In the genomic region with DNA sequence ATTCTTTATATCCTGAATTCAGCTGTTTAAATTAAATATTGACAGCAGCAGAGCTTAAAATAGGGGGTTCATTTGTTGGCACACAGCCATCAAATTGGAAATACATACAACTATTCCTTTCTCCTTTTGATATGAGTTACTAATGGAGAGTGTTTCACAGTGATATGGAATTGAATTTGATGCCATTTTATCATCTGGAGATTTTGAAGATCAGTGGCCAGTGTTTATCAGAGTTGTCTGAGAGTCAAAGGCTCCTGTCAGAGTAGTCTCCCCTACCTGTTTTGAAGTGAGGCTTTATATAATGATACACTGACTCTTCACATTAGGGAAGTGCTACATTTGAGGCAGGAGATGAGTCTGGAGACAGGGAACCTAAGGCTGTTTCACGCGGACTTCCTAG, we compare ENCODE assay signal across 31 cellular contexts.
"Had no signal": no experiment of that assay in that cellular context is flagged by ENCODE, and none has a peak within 500 bp of the region (broad histone marks: within the 10 kb centered on the region; RNA-seq: fewer than 3 reads in every experiment).

No MANE protein-coding gene starts in this region.

- H3K4me1 ChIP-seq: adrenal gland, ascending aorta, body of pancreas, breast epithelium had no signal

- H3K27ac ChIP-seq: adrenal gland, ascending aorta, body of pancreas, brain microvascular endothelial cell, breast epithelium, cardiac muscle cell had no signal

- H3K4me3 ChIP-seq: adrenal gland, ascending aorta, body of pancreas, breast epithelium, cardiac muscle cell had no signal

- H3K9me3 ChIP-seq: adrenal gland, ascending aorta, body of pancreas, breast epithelium had no signal

- ATAC-seq: activated naive CD4-positive, alpha-beta T cell treated with anti-CD3 and anti-CD28 coated beads, Interleukin-2, amount 50 U/mL, for 72 hours; activated naive CD8-positive, alpha-beta T cell treated with anti-CD3 and anti-CD28 coated beads, Interleukin-2, amount 50 U/mL, for 24 hours; activated T-cell treated with anti-CD3 and anti-CD28 coated beads, Interleukin-2, amount 50 U/mL, for 4 hours; activated T-cell treated with anti-CD3 and anti-CD28 coated beads, Interleukin-2, amount 50 U/mL, for 72 hours; activated T-helper 17 cell treated with anti-CD3 and anti-CD28 coated beads, Interleukin-2, amount 50 U/mL, for 72 hours; body of pancreas had no signal

- DNase-seq: activated effector memory CD4-positive, alpha-beta T cell treated with anti-CD3 and anti-CD28 coated beads, Interleukin-2, amount 50 U/mL, for 16 hours; activated effector memory CD4-positive, alpha-beta T cell treated with Interleukin-2 at 50 U/mL for 16 hours; activated gamma-delta T cell; activated gamma-delta T cell treated with Interleukin-2 at 50 U/mL for 16 hours; activated naive CD4-positive, alpha-beta T cell; activated naive CD4-positive, alpha-beta T cell treated with anti-CD3 and anti-CD28 coated beads for 36 hours; activated naive CD4-positive, alpha-beta T cell treated with anti-CD3 and anti-CD28 coated beads, Interleukin-2, amount 10 ng/mL, durations not matched to agents 7 days and 5 days; activated naive CD4-positive, alpha-beta T cell treated with anti-CD3 and anti-CD28 coated beads, Interleukin-2, amount 50 U/mL, for 16 hours; activated naive CD4-positive, alpha-beta T cell treated with Interleukin-2 at 50 U/mL for 16 hours; activated naive CD8-positive, alpha-beta T cell treated with anti-CD3 and anti-CD28 coated beads for 36 hours; activated naive CD8-positive, alpha-beta T cell treated with anti-CD3 and anti-CD28 coated beads, Interleukin-2, amount 10 ng/mL, durations not matched to agents 7 days and 5 days; activated naive CD8-positive, alpha-beta T cell treated with anti-CD3 and anti-CD28 coated beads, Interleukin-2, amount 50 U/mL, for 24 hours; activated T-cell treated with anti-CD3 and anti-CD28 coated beads, Interleukin-2, amount 50 U/mL, for 24 hours; activated T-cell treated with anti-CD3 and anti-CD28 coated beads, Interleukin-2, amount 50 U/mL, for 4 hours; activated T-cell treated with anti-CD3 and anti-CD28 coated beads, Interleukin-2, amount 50 U/mL, for 48 hours; activated T-cell treated with anti-CD3 and anti-CD28 coated beads, Interleukin-2, amount 50 U/mL, for 72 hours; adrenal gland; amniotic stem cell; amygdala; anterior cingulate cortex; aorta; body of pancreas; brain microvascular endothelial cell; caudate nucleus; central memory CD4-positive, alpha-beta T cell; cerebellar nuclear complex had no signal

- H3K36me3 ChIP-seq: adrenal gland, ascending aorta, brain microvascular endothelial cell, cardiac muscle cell had no signal

- H3K27me3 ChIP-seq: adrenal gland, ascending aorta, body of pancreas, brain microvascular endothelial cell, breast epithelium, cardiac muscle cell had no signal
